8 cellular contexts compared by ENCODE assay signal in the genomic region with DNA sequence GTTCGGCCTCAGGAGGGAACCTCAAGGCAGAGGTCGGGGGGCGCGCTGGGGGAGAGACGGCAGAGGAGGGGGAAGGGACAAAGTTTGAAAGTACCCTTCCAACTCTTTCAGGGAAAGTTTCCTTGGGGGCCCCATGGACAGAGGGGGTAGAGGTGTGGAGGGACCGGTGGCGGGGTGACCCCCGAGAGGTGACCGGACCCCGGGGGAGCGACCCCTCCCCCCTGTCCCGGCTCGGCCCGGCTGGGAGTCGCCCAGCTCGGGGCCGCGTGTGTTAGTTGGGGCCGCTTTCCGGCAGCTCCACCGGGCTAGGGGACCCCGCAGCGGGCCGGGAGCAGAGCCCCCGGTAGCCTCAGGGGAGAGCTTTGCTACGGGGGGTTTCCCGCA. TPM values are rescaled to one million over a fixed set of nuclear protein-coding genes. Genes with fewer than 3 reads are reported as not detected.
DNase-seq lines count a peak whose midpoint lies in the region; ATAC-seq and TF ChIP-seq lines count a peak whose summit lies in the region.

No MANE protein-coding gene starts in this region.

- intact Hi-C loops in breast epithelium (cut with DNase I; ENCODE audit: low total_unique reads), result no loop called here
- intact Hi-C loops in posterior cingulate gyrus (cut with DNase I), result no loop called here

- peaks cover 4 to 12% of the 10 kb centered on the region in 2 donors for H3K4me1 ChIP-seq in breast epithelium
- peaks cover 26 to 27% of the 10 kb centered on the region in 2 donors for H3K4me1 ChIP-seq in mucosa of rectum (ENCODE audit: control insufficient read depth in 2 of 2, insufficient read depth in 2 of 2, low read length in 2 of 2)

- no peak for DNase-seq in HEK293T (ENCODE audit: extremely low spot score)
- no peak for DNase-seq in breast epithelium (ENCODE audit: low spot score in 2 of 2)
- no peak for DNase-seq in posterior cingulate gyrus

- peak overlapping the region; percentile 97 for H3K27ac ChIP-seq in 22Rv1
- peak overlapping the region; percentile 94 to 98 for H3K27ac ChIP-seq in breast epithelium
- H3K27ac ChIP-seq in mucosa of rectum (ENCODE audit: low read depth in 2 of 2, low read length in 2 of 2), result peak overlapping the region; percentile 32 to 94

- TF ChIP-seq CTCF in 22Rv1 (IDR thresholded peaks at IDR 0.05) (no peak), breast epithelium (IDR thresholded peaks at IDR 0.05) (no peak)

- H3K36me3 ChIP-seq in breast epithelium, result no peaks in the 10 kb centered on the region
- no peaks in the 10 kb centered on the region for H3K36me3 ChIP-seq in mucosa of rectum (ENCODE audit: control insufficient read depth in 2 of 2, insufficient read depth in 2 of 2, low read length in 2 of 2)

- H3K9ac ChIP-seq in mucosa of rectum (ENCODE audit: low read depth in 1 of 2, low read length in 2 of 2), result peak overlapping the region; percentile 47 to 90

- CTCF ChIA-PET in HEK293T (lab: Yijun Ruan, JAX), result interaction anchor here (0.6 kb wide), 1 partner anchor 161 kb away, joined by 3 read pairs; no protein-coding TSS in a partner anchor

- H3K9me3 ChIP-seq in breast epithelium (no peaks in the 10 kb centered on the region), mucosa of rectum (ENCODE audit: control insufficient read depth in 2 of 2, low read length in 2 of 2) (no peaks in the 10 kb centered on the region)

- H3K27me3 ChIP-seq in breast epithelium, result no peaks in the 10 kb centered on the region
- H3K27me3 ChIP-seq in mucosa of rectum (ENCODE audit: control insufficient read depth in 2 of 2, insufficient read depth in 2 of 2, low read length in 2 of 2), result no peaks in the 10 kb centered on the region

- peak overlapping the region; percentile 58 to 78 (median 69) for H3K4me3 ChIP-seq in breast epithelium
- H3K4me3 ChIP-seq in mucosa of rectum (ENCODE audit: low read length in 2 of 2), result peak overlapping the region; percentile 80 to 85

- TF ChIP-seq POLR2A in breast epithelium (IDR thresholded peaks at IDR 0.05), result no peak

- POLR2A ChIA-PET in HEK293T (lab: Yijun Ruan, JAX), result interaction anchor here (0.9 to 6.9 kb wide), 26 partner anchors 8 to 243 kb away, joined by 3 to 78 read pairs (median 4); a partner anchor contains a TSS

- no peak for ATAC-seq in HG02588 (IDR thresholded peaks at IDR 0.05; ENCODE audit: unreplicated experiment)
- no peak for ATAC-seq in GM21526 (IDR thresholded peaks at IDR 0.05; ENCODE audit: low FRiP score, unreplicated experiment)
- ATAC-seq in GM18517 (IDR thresholded peaks at IDR 0.05; ENCODE audit: unreplicated experiment), result no peak

TF ChIP-seq in HEK293T, 16 proteins besides CTCF, POLR2A, EP300 and RAD21:
- TF ChIP-seq FOXM1 (IDR thresholded peaks at IDR 0.05; ENCODE audit: borderline replicate concordance) (0 out of 2 replicates have a peak, but pooled peaks have one; percentile 2), CTBP1 (IDR thresholded peaks at IDR 0.05; ENCODE audit: borderline replicate concordance) (no peak)

RNA-seq across cellular contexts. Expression of a gene that starts 3.2 kb away (rescaled TPM):
- 10 to 100 TPM; 17.3 to 23.7 (median 21.6) TPM for total RNA-seq in breast epithelium

RNA-seq across cellular contexts. Expression of a gene that starts 18.7 kb away (rescaled TPM):
- total RNA-seq in breast epithelium, result under 1 TPM in 1 of 3 donors, not detected in 2; 0.44 TPM

RNA-seq across cellular contexts. Expression of a gene that starts 39.6 kb away (rescaled TPM):
- 10 to 100 TPM; 27.5 to 41.3 (median 34.9) TPM for total RNA-seq in breast epithelium

RNA-seq across cellular contexts. Expression of a gene that starts 44.7 kb away (rescaled TPM):
- 100 to 1,000 TPM; 471 to 569 (median 490) TPM for total RNA-seq in breast epithelium
